ENCODE assay signal across 24 cellular contexts in the genomic region with DNA sequence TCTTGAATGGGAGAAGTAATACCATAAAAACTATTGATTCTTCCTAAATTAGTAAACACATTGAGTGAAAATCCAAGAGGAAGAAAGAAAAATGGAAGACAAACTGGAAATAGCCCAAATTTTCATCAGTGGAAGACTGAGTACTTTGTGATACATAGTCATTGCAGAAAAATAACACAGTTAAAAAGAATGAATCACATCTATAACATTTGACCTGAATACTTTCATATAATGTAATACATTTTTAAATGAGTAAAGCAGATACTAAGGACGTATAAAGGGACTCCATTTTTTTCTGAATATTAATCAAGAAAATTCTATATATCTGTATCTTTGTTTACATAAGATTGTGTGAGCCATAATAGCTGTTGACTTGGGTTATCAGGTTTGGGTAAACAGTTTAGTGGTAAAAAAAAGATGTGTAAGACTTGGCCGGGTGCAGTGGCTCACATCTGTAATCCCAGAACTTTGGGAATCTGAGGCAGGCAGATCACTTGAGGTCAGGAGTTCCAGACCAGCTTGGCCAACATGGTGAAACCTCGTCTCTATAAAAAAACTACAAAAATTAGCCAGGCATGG. TPM values are rescaled to one million over a fixed set of nuclear protein-coding genes. Genes with fewer than 3 reads are reported as not detected.
DNase-seq lines count a peak whose midpoint lies in the region; ATAC-seq, FAIRE-seq and TF ChIP-seq lines count a peak whose summit lies in the region.
"Had no signal": no experiment of that assay in that cellular context is flagged by ENCODE, and none has a peak within 500 bp of the region (broad histone marks: within the 10 kb centered on the region; RNA-seq: fewer than 3 reads in every experiment).

No MANE protein-coding gene starts in this region.

- no peak overlapping the region for H3K4me3 ChIP-seq in HepG2 (replicated peaks in 1 of 3; ENCODE audit: insufficient read depth in 1 of 3, low read depth in 2 of 3, low read length in 3 of 3)
- H3K4me3 ChIP-seq in right lobe of liver: no peak overlapping the region
- H3K4me3 ChIP-seq in PC-3 (ENCODE audit: low read length): no peak overlapping the region
- no peak overlapping the region for H3K4me3 ChIP-seq in fibroblast of mammary gland (ENCODE audit: control insufficient read depth, low read depth, low read length)
- H3K4me3 ChIP-seq in CD4-positive, alpha-beta memory T cell (ENCODE audit: low read length in 2 of 2): no peak overlapping the region
- H3K4me3 ChIP-seq: A549, GM12878, Peyer's patch, SJCRH30 had no signal

- no peaks in the 10 kb centered on the region for H3K9me3 Mint-ChIP-seq in CD4-positive, alpha-beta memory T cell

- H3F3A ChIP-seq in PC-3 (ENCODE audit: low read length, unreplicated experiment): no peaks in the 10 kb centered on the region

- H3K4me1 Mint-ChIP-seq in CD4-positive, alpha-beta memory T cell: no peaks in the 10 kb centered on the region

- POLR2A ChIA-PET in HepG2 (lab: Yijun Ruan, JAX): no interaction called here
- POLR2A ChIA-PET in PC-3 (lab: Charles Lee; ENCODE audit: unreplicated experiment): no interaction called here
- POLR2A ChIA-PET in CD4-positive, alpha-beta memory T cell (lab: Charles Lee; ENCODE audit: partially characterized antibody): no interaction called here

- no peaks in the 10 kb centered on the region for H3K36me3 Mint-ChIP-seq in CD4-positive, alpha-beta memory T cell

- intact Hi-C loops in HepG2 (cut with micrococcal nuclease; ENCODE audit: unreplicated experiment): no loop called here
- intact Hi-C loops in right lobe of liver (cut with DNase I): no loop called here
- intact Hi-C loops in PC-3 (cut with micrococcal nuclease): no loop called here
- intact Hi-C loops in CD4-positive, alpha-beta memory T cell (cut with micrococcal nuclease): no loop called here

- no peaks in the 10 kb centered on the region for H3K9me3 ChIP-seq in HepG2 (ENCODE audit: low read length)
- H3K9me3 ChIP-seq in right lobe of liver: no peaks in the 10 kb centered on the region
- H3K9me3 ChIP-seq in PC-3 (ENCODE audit: low read length): no peaks in the 10 kb centered on the region
- H3K9me3 ChIP-seq in CD4-positive, alpha-beta memory T cell (ENCODE audit: control insufficient read depth in 1 of 2, low read length in 2 of 2): no peaks in the 10 kb centered on the region
- H3K9me3 ChIP-seq: A549, BE2C, Peyer's patch, SJCRH30 had no signal

- CTCF ChIA-PET in HepG2 (lab: Yijun Ruan, JAX; ENCODE audit: low intra/inter-chr PET ratio, low total read pairs) (no interaction called here), PC-3 (lab: Charles Lee) (no interaction called here)
- CTCF ChIA-PET in CD4-positive, alpha-beta memory T cell (lab: Charles Lee; ENCODE audit: partially characterized antibody): no interaction called here

- H3K27me3 Mint-ChIP-seq in CD4-positive, alpha-beta memory T cell: peaks cover 0 to 8% of the 10 kb centered on the region in 2 donors

- ATAC-seq in HepG2: no peak
- no peak for ATAC-seq in right lobe of liver
- peak; percentile 95 for ATAC-seq in PC-3
- no peak for ATAC-seq in GM18873 (IDR thresholded peaks at IDR 0.05; ENCODE audit: low FRiP score, unreplicated experiment)
- ATAC-seq: A549, GM12878 had no signal

- H3K27me3 ChIP-seq in HepG2 (ENCODE audit: control insufficient read depth in 1 of 2, insufficient read depth in 2 of 2, low read length in 2 of 2) (no peaks in the 10 kb centered on the region), right lobe of liver (no peaks in the 10 kb centered on the region), PC-3 (ENCODE audit: low read length) (no peaks in the 10 kb centered on the region)
- H3K27me3 ChIP-seq in CD4-positive, alpha-beta memory T cell (ENCODE audit: insufficient read depth, low read length): no peaks in the 10 kb centered on the region
- H3K27me3 ChIP-seq: BE2C, Peyer's patch, SJCRH30 had no signal

- no TSS peak for BruUV-seq in HepG2 (replicated peaks; lab: Mats Ljungman, UMichigan)
- no TSS peak for BruUV-seq in PC-3 (replicated peaks; lab: Mats Ljungman, UMichigan)

- TF ChIP-seq POLR2A in HepG2 (IDR thresholded peaks at IDR 0.05; ENCODE audit: insufficient read depth in 1 of 2, low read depth in 2 of 2, low read length in 2 of 2): no peak
- TF ChIP-seq POLR2A in right lobe of liver (IDR thresholded peaks at IDR 0.05): no peak

- no peak for TF ChIP-seq CTCF in HepG2 (CRISPR knock-in tag; IDR thresholded peaks at IDR 0.05)
- no peak for TF ChIP-seq CTCF in right lobe of liver (IDR thresholded peaks at IDR 0.05)
- TF ChIP-seq CTCF in PC-3 (conservative IDR thresholded peaks at IDR 0.05; ENCODE audit: low read depth, low read length): no peak
- no peak for TF ChIP-seq CTCF in fibroblast of mammary gland (conservative IDR thresholded peaks at IDR 0.05; ENCODE audit: control insufficient read depth, insufficient read depth, low read depth, low read length)

- TF ChIP-seq RAD21 in HepG2 (CRISPR knock-in tag; IDR thresholded peaks at IDR 0.05): no peak

- H3K4me2 ChIP-seq in HepG2 (ENCODE audit: low read depth, low read length): no peak overlapping the region
- H3K4me2 ChIP-seq in PC-3 (ENCODE audit: low read length): no peak overlapping the region
- H3K4me2 ChIP-seq: A549, KMS-11 had no signal

- H4K20me1 ChIP-seq in HepG2 (ENCODE audit: insufficient read depth, low read length) (no peaks in the 10 kb centered on the region), PC-3 (ENCODE audit: low read length) (no peaks in the 10 kb centered on the region)

- H3K9me2 ChIP-seq in PC-3 (replicated peaks; ENCODE audit: low read length): no peaks in the 10 kb centered on the region

- TF ChIP-seq EP300 in HepG2 (IDR thresholded peaks at IDR 0.05; ENCODE audit: low read depth in 2 of 2, low read length in 2 of 2): no peak
- TF ChIP-seq EP300 in HepG2 (CRISPR knock-in tag; IDR thresholded peaks at IDR 0.05; ENCODE audit: borderline replicate concordance): no peak

- H3K79me2 ChIP-seq in HepG2 (ENCODE audit: insufficient read depth, low read length): no peaks in the 10 kb centered on the region
- no peaks in the 10 kb centered on the region for H3K79me2 ChIP-seq in PC-3 (ENCODE audit: low read length)

- no peak overlapping the region for H3K27ac ChIP-seq in HepG2 (ENCODE audit: extremely low read length, insufficient read depth, low read length)
- H3K27ac ChIP-seq in right lobe of liver: no peak overlapping the region
- peak overlapping the region; percentile 21; the same call in 1 of the 2 replicates for H3K27ac ChIP-seq in PC-3 (ENCODE audit: low read length)
- H3K27ac ChIP-seq in CD4-positive, alpha-beta memory T cell (ENCODE audit: low read depth, low read length): no peak overlapping the region
- H3K27ac ChIP-seq: A549, KMS-11, Peyer's patch, SJCRH30 had no signal

- H3K4me3 Mint-ChIP-seq in CD4-positive, alpha-beta memory T cell: no peak overlapping the region

- H3K9ac ChIP-seq in HepG2 (ENCODE audit: insufficient read depth, low read depth, low read length): no peak overlapping the region
- no peak overlapping the region for H3K9ac ChIP-seq in PC-3 (ENCODE audit: low read length)
- H3K9ac ChIP-seq: KMS-11 had no signal

- in situ Hi-C loops in HepG2 (cut with HindIII; ENCODE audit: extremely low pct_ligation_motif_present, low pct_unique_long_range_greater_than_20kb): loop anchor here (5.0 kb wide), 1 partner anchor 38 kb away; no protein-coding TSS in a partner anchor

- WGBS in HepG2 (ENCODE audit: low lambda C conversion rate): 75% methylated on average over 3 of the region's 3 CpGs
- WGBS in right lobe of liver (ENCODE audit: insufficient coverage, low coverage, low lambda C conversion rate, missing lambda C conversion rate): 53% methylated on average over 3 of the region's 3 CpGs

- FAIRE-seq in HepG2 (lab: Jason Lieb, UNC): no peak
- FAIRE-seq: A549, GM12878 had no signal

- no peak overlapping the region for H3K27ac Mint-ChIP-seq in CD4-positive, alpha-beta memory T cell

- DNase-seq in HepG2 (ENCODE audit: low spot score) (no peak), right lobe of liver (no peak), PC-3 (peak; percentile 65), fibroblast of mammary gland (ENCODE audit: low read depth) (peak; percentile 51), DMS 273 (lab: John Stamatoyannopoulos, UW; ENCODE audit: unreplicated experiment) (no peak), middle frontal gyrus (ENCODE audit: extremely low spot score, low spot score) (no peak)
- DNase-seq in CD4-positive, alpha-beta memory T cell: no peak
- DNase-seq: BE2C, DMS 273 treated with DMSO at 0.1 percent for 48 hours, DND-41, NCI-H1105, NCI-H146, NCI-H2029, NCI-H345, NCI-H524 treated with DMSO at 0.1 percent for 48 hours, NCI-H82, Peyer's patch, SJCRH30 had no signal

- H3K36me3 ChIP-seq in HepG2 (replicated peaks in 1 of 2; ENCODE audit: control insufficient read depth in 1 of 2, insufficient read depth in 2 of 2, low read length in 2 of 2) (no peaks in the 10 kb centered on the region), right lobe of liver (no peaks in the 10 kb centered on the region), PC-3 (ENCODE audit: low read depth, low read length) (no peaks in the 10 kb centered on the region)
- no peaks in the 10 kb centered on the region for H3K36me3 ChIP-seq in CD4-positive, alpha-beta memory T cell (ENCODE audit: insufficient read depth, low read length)
- H3K36me3 ChIP-seq: BE2C, Peyer's patch, SJCRH30 had no signal

- H3K4me1 ChIP-seq in HepG2 (ENCODE audit: insufficient read depth, low read length) (peaks cover 63% of the 10 kb centered on the region), right lobe of liver (peaks cover 0 to 13% (median 3%) of the 10 kb centered on the region in 4 donors), PC-3 (ENCODE audit: insufficient read depth, low read length) (peaks cover 11% of the 10 kb centered on the region)
- no peaks in the 10 kb centered on the region for H3K4me1 ChIP-seq in CD4-positive, alpha-beta memory T cell (ENCODE audit: insufficient read depth, low read length)
- H3K4me1 ChIP-seq: Peyer's patch, SJCRH30 had no signal

- no peak overlapping the region for H2AFZ ChIP-seq in HepG2 (ENCODE audit: low read length)
- no peak overlapping the region for H2AFZ ChIP-seq in PC-3 (ENCODE audit: low read length)

RNA-seq across cellular contexts. Expression of a gene that starts 4.3 kb away (rescaled TPM):
- total RNA-seq in HepG2 (2016; rRNA removed; fragmentation: Illumina TruSeq; extraction: Trizol) (7.0 and 11.2 TPM in 2 replicates), right lobe of liver (10 to 100 TPM; 23.3 to 40.7 (median 33.4) TPM), PC-3 (2014; rRNA removed) (not detected in 2 replicates)
- 2.2 and 2.7 TPM in 2 replicates for total RNA-seq in HepG2 (2016; cell fraction: cytosol; rRNA removed; fragmentation: Illumina TruSeq; extraction: Trizol; ENCODE audit: low read depth)
- total RNA-seq in HepG2 (2016; cell fraction: insoluble cytoplasmic fraction; rRNA removed; fragmentation: Illumina TruSeq; extraction: Trizol): 9.2 and 10.7 TPM in 2 replicates
- total RNA-seq in HepG2 (2016; cell fraction: membrane; rRNA removed; fragmentation: Illumina TruSeq; extraction: Trizol): 5.8 and 6.7 TPM in 2 replicates
- total RNA-seq in HepG2 (2016; cell fraction: nucleus; rRNA removed; fragmentation: Illumina TruSeq; extraction: Trizol): 9.4 and 10.7 TPM in 2 replicates
- polyA plus RNA-seq in HepG2 (2011; rRNA removed): 32.4 and 46.4 TPM in 2 replicates
- polyA plus RNA-seq in HepG2 (2011; cell fraction: cytosol; rRNA removed): 25.3 and 48.3 TPM in 2 replicates
- polyA plus RNA-seq in HepG2 (2011; cell fraction: nucleus; rRNA removed): 27.5 and 41.5 TPM in 2 replicates
- 29.6 and 59.7 TPM in 2 replicates for polyA plus RNA-seq in HepG2 (2012)
- polyA plus RNA-seq in HepG2 (2016; cell fraction: cytosol; fragmentation: Illumina TruSeq; extraction: Trizol; ENCODE audit: low read depth): 0.93 and 0.97 TPM in 2 replicates
- 6.3 and 7.7 TPM in 2 replicates for polyA plus RNA-seq in HepG2 (2016; cell fraction: insoluble cytoplasmic fraction; fragmentation: Illumina TruSeq; extraction: Trizol; ENCODE audit: low read depth)
- polyA plus RNA-seq in HepG2 (2016; cell fraction: membrane; fragmentation: Illumina TruSeq; extraction: Trizol; ENCODE audit: low read depth): 2.5 and 2.7 TPM in 2 replicates
- polyA plus RNA-seq in HepG2 (2016; cell fraction: nucleus; fragmentation: Illumina TruSeq; extraction: Trizol; ENCODE audit: insufficient read depth, low read depth): 13.0 and 13.3 TPM in 2 replicates
- 42.4 TPM in 1 of 2 replicates, not detected in the other for polyA minus RNA-seq in HepG2 (2011; rRNA and poly(A)+ RNA removed; ENCODE audit: low replicate concordance)
- polyA minus RNA-seq in HepG2 (2011; cell fraction: cytosol; rRNA and poly(A)+ RNA removed): 14.6 and 22.0 TPM in 2 replicates
- polyA minus RNA-seq in HepG2 (2011; cell fraction: nucleus; rRNA and poly(A)+ RNA removed): 23.2 and 41.0 TPM in 2 replicates
- total RNA-seq in CD4-positive, alpha-beta memory T cell: not detected
- not detected for polyA plus RNA-seq in CD4-positive, alpha-beta memory T cell
- total RNA-seq: GM12878, H4, HT1080, Peyer's patch, SJCRH30 had no signal
- polyA plus RNA-seq: A549, GM12878 had no signal

RNA-seq across cellular contexts. Expression of a gene that starts 27.8 kb away (rescaled TPM):
- total RNA-seq in HepG2 (2016; rRNA removed; fragmentation: Illumina TruSeq; extraction: Trizol) (2.5 and 3.6 TPM in 2 replicates), right lobe of liver (1 to 10 TPM; 3.1 to 7.2 (median 4.5) TPM), PC-3 (2014; rRNA removed) (5.6 and 6.4 TPM in 2 replicates)
- 0.40 and 0.44 TPM in 2 replicates for total RNA-seq in HepG2 (2016; cell fraction: cytosol; rRNA removed; fragmentation: Illumina TruSeq; extraction: Trizol; ENCODE audit: low read depth)
- 2.6 and 3.4 TPM in 2 replicates for total RNA-seq in HepG2 (2016; cell fraction: insoluble cytoplasmic fraction; rRNA removed; fragmentation: Illumina TruSeq; extraction: Trizol)
- 1.1 TPM in 2 replicates for total RNA-seq in HepG2 (2016; cell fraction: membrane; rRNA removed; fragmentation: Illumina TruSeq; extraction: Trizol)
- 3.4 TPM in 2 replicates for total RNA-seq in HepG2 (2016; cell fraction: nucleus; rRNA removed; fragmentation: Illumina TruSeq; extraction: Trizol)
- 3.1 and 3.7 TPM in 2 replicates for polyA plus RNA-seq in HepG2 (2011; rRNA removed)
- polyA plus RNA-seq in HepG2 (2011; cell fraction: cytosol; rRNA removed): 1.1 and 1.8 TPM in 2 replicates
- 4.0 and 5.6 TPM in 2 replicates for polyA plus RNA-seq in HepG2 (2011; cell fraction: nucleus; rRNA removed)
- 2.3 and 2.9 TPM in 2 replicates for polyA plus RNA-seq in HepG2 (2012)
- 0.16 and 0.17 TPM in 2 replicates for polyA plus RNA-seq in HepG2 (2016; cell fraction: cytosol; fragmentation: Illumina TruSeq; extraction: Trizol; ENCODE audit: low read depth)
- polyA plus RNA-seq in HepG2 (2016; cell fraction: insoluble cytoplasmic fraction; fragmentation: Illumina TruSeq; extraction: Trizol; ENCODE audit: low read depth): 2.1 and 2.5 TPM in 2 replicates
- polyA plus RNA-seq in HepG2 (2016; cell fraction: membrane; fragmentation: Illumina TruSeq; extraction: Trizol; ENCODE audit: low read depth): 0.42 and 0.45 TPM in 2 replicates
- 4.1 and 4.8 TPM in 2 replicates for polyA plus RNA-seq in HepG2 (2016; cell fraction: nucleus; fragmentation: Illumina TruSeq; extraction: Trizol; ENCODE audit: insufficient read depth, low read depth)
- polyA minus RNA-seq in HepG2 (2011; rRNA and poly(A)+ RNA removed; ENCODE audit: low replicate concordance): 2.6 and 4.4 TPM in 2 replicates
- polyA minus RNA-seq in HepG2 (2011; cell fraction: cytosol; rRNA and poly(A)+ RNA removed): 1.8 and 2.8 TPM in 2 replicates
- 8.8 and 11.1 TPM in 2 replicates for polyA minus RNA-seq in HepG2 (2011; cell fraction: nucleus; rRNA and poly(A)+ RNA removed)
- 10 to 100 TPM; 37.7 TPM for total RNA-seq in CD4-positive, alpha-beta memory T cell
- polyA plus RNA-seq in CD4-positive, alpha-beta memory T cell: 10 to 100 TPM in 1 of 2 donors, 1 to 10 TPM in 1; 4.5 to 10.0 TPM

Comparison
In these comparisons a context has a peak if more than half of its experiments do, and no peak if none do; other contexts are left out.
1. DNase-seq: peak in PC-3 (single experiment) and fibroblast of mammary gland (single experiment); none in HepG2 (single experiment), right lobe of liver (0 of 3), DMS 273 (single experiment), CD4-positive, alpha-beta memory T cell (0 of 5) and middle frontal gyrus (single experiment).